27 cellular contexts compared by ENCODE assay signal in genomic region chr10:110142965-110143364, GRCh38.
"Had no signal": no experiment of that assay in that cellular context is flagged by ENCODE, and none has a peak within 500 bp of the region (broad histone marks: within the 10 kb centered on the region; RNA-seq: fewer than 3 reads in every experiment).

No MANE protein-coding gene starts in this region.

- H3K4me1 Mint-ChIP-seq: WTC11 had no signal

- H3K27ac ChIP-seq: breast epithelium, RWPE1, SJCRH30 had no signal

- ATAC-seq: activated CD8-positive, alpha-beta memory T cell treated with anti-CD3 and anti-CD28 coated beads, Interleukin-2, amount 10 ng/mL, durations not matched to agents 7 days and 5 days; T-helper 17 cell; WTC11 had no signal

- H3K36me3 ChIP-seq: breast epithelium, Peyer's patch, SJCRH30 had no signal

- H3K4me3 ChIP-seq: breast epithelium, Peyer's patch, SJCRH30 had no signal

- H3K9me3 Mint-ChIP-seq: activated CD4-positive, alpha-beta T cell treated with anti-CD3 and anti-CD28 coated beads, Interleukin-2, amount 10 ng/mL, durations not matched to agents 24 days and 14 days; activated naive CD4-positive, alpha-beta T cell treated with anti-CD3 and anti-CD28 coated beads, Interleukin-2, amount 50 U/mL, for 24 hours; activated T-cell treated with anti-CD3 and anti-CD28 coated beads, Interleukin-2, amount 50 U/mL, for 24 hours; activated T-helper 1 cell treated with anti-CD3 and anti-CD28 coated beads, Interleukin-12 subunit alpha, Interleukin-12 subunit beta, Interleukin-2, Interleukin-4 antibody, amounts not matched to agents 30 ng/mL and 10 ng/mL and 1 ng/mL, durations not matched to agents 14 hours and 24 hours and 36 hours; WTC11 had no signal

- DNase-seq: activated CD4-positive, alpha-beta T cell treated with anti-CD3 and anti-CD28 coated beads, Interleukin-2, amount 50 U/mL, for 48 hours; activated CD4-positive, CD25-positive, alpha-beta regulatory T cell treated with anti-CD3 and anti-CD28 coated beads, Interleukin-2, amount 50 U/mL, for 72 hours; activated CD8-positive, alpha-beta memory T cell treated with anti-CD3 and anti-CD28 coated beads, Interleukin-2, amount 10 ng/mL, durations not matched to agents 7 days and 5 days; activated effector memory CD4-positive, alpha-beta T cell treated with Interleukin-2 at 50 U/mL for 16 hours; activated naive CD4-positive, alpha-beta T cell; activated T-cell treated with anti-CD3 and anti-CD28 coated beads, Interleukin-2, amount 50 U/mL, for 24 hours; aorta; central memory CD4-positive, alpha-beta T cell; NCI-H1092; NCI-H1417; NCI-H1694; NCI-H345; NCI-H510A; NCI-H526 treated with DMSO at 0.1 percent for 48 hours; NK-92 treated with Interleukin-12 subunit alpha and Interleukin-12 subunit beta, amount 100 ng/mL, for 24 hours; OCI-M1; SJCRH30; SK-N-SH; T-helper 17 cell; T-helper 9 cell had no signal

- H3K27me3 ChIP-seq: breast epithelium, Peyer's patch, SJCRH30 had no signal

- H3K36me3 Mint-ChIP-seq: activated naive CD4-positive, alpha-beta T cell treated with anti-CD3 and anti-CD28 coated beads, Interleukin-2, amount 50 U/mL, for 24 hours; WTC11 had no signal

- H3K27ac Mint-ChIP-seq: activated CD4-positive, alpha-beta T cell treated with anti-CD3 and anti-CD28 coated beads, Interleukin-2, amount 10 ng/mL, durations not matched to agents 24 days and 14 days; activated CD8-positive, alpha-beta memory T cell treated with anti-CD3 and anti-CD28 coated beads, Interleukin-2, amount 10 ng/mL, durations not matched to agents 7 days and 5 days; activated naive CD4-positive, alpha-beta T cell treated with anti-CD3 and anti-CD28 coated beads, Interleukin-2, amount 50 U/mL, for 24 hours; activated T-cell treated with anti-CD3 and anti-CD28 coated beads, Interleukin-2, amount 50 U/mL, for 24 hours; activated T-helper 1 cell treated with anti-CD3 and anti-CD28 coated beads, Interleukin-12 subunit alpha, Interleukin-12 subunit beta, Interleukin-2, Interleukin-4 antibody, amounts not matched to agents 30 ng/mL and 10 ng/mL and 1 ng/mL, durations not matched to agents 14 hours and 24 hours and 36 hours; WTC11 had no signal

- H3K27me3 Mint-ChIP-seq: activated naive CD4-positive, alpha-beta T cell treated with anti-CD3 and anti-CD28 coated beads, Interleukin-2, amount 50 U/mL, for 24 hours had no signal

- H3K4me3 Mint-ChIP-seq: activated CD4-positive, alpha-beta T cell treated with anti-CD3 and anti-CD28 coated beads, Interleukin-2, amount 10 ng/mL, durations not matched to agents 24 days and 14 days; activated CD8-positive, alpha-beta memory T cell treated with anti-CD3 and anti-CD28 coated beads, Interleukin-2, amount 10 ng/mL, durations not matched to agents 7 days and 5 days; activated naive CD4-positive, alpha-beta T cell treated with anti-CD3 and anti-CD28 coated beads, Interleukin-2, amount 50 U/mL, for 24 hours; activated T-cell treated with anti-CD3 and anti-CD28 coated beads, Interleukin-2, amount 50 U/mL, for 24 hours; activated T-helper 1 cell treated with anti-CD3 and anti-CD28 coated beads, Interleukin-12 subunit alpha, Interleukin-12 subunit beta, Interleukin-2, Interleukin-4 antibody, amounts not matched to agents 30 ng/mL and 10 ng/mL and 1 ng/mL, durations not matched to agents 14 hours and 24 hours and 36 hours; T-helper 17 cell; WTC11 had no signal

- H3K9me3 ChIP-seq: breast epithelium, Peyer's patch, SJCRH30, SK-N-SH had no signal
